3 cellular contexts compared by ENCODE assay signal in genomic region chr9:124116683-124117363, GRCh38.
TF ChIP-seq lines count a peak whose summit lies in the region.

No MANE protein-coding gene starts in this region.

TF ChIP-seq in SK-N-SH treated with all-trans-retinoic acid at 6 μM for 48 hours, 23 proteins besides CTCF, POLR2A, EP300 and RAD21 (continued from another document):
- TF ChIP-seq TOX (CRISPR knock-in tag; IDR thresholded peaks at IDR 0.05; ENCODE audit: borderline replicate concordance): no peak
- TF ChIP-seq ZNF8 (CRISPR knock-in tag; IDR thresholded peaks at IDR 0.05): peak; percentile 98
- no peak for TF ChIP-seq PPARA (CRISPR knock-in tag; IDR thresholded peaks at IDR 0.05; ENCODE audit: borderline replicate concordance)
- TF ChIP-seq CREB5 (CRISPR knock-in tag; IDR thresholded peaks at IDR 0.05; ENCODE audit: low read depth): no peak
TF ChIP-seq in SK-N-SH treated with all-trans-retinoic acid at 6 μM for 48 hours: peak in this region for 1.

TF ChIP-seq in HEK293, 187 proteins besides CTCF, POLR2A, EP300 and RAD21 (continued from another document):
- no peak for TF ChIP-seq ZNF580 (tag by site-specific recombination; IDR thresholded peaks at IDR 0.05)
TF ChIP-seq in HEK293: peak in this region for 1.

TF ChIP-seq in K562, 482 proteins besides CTCF, POLR2A, EP300 and RAD21 (continued from another document):
- TF ChIP-seq TFE3 (CRISPR knock-in tag; IDR thresholded peaks at IDR 0.05) (peak; percentile 81), CREBBP (IDR thresholded peaks at IDR 0.05; ENCODE audit: low read depth, low read length) (no peak), BCOR (IDR thresholded peaks at IDR 0.05) (0 out of 2 replicates have a peak, but pooled peaks have one; percentile 19), ZNF75A (CRISPR knock-in tag; IDR thresholded peaks at IDR 0.05) (no peak), FOXJ3 (CRISPR knock-in tag; IDR thresholded peaks at IDR 0.05) (no peak), RBM25 (IDR thresholded peaks at IDR 0.05; ENCODE audit: low read depth, low read length, severe bottlenecking) (peak; percentile 73), ZNF146 (CRISPR knock-in tag; IDR thresholded peaks at IDR 0.05; ENCODE audit: unreplicated experiment) (peak; percentile 92), ETV5 (CRISPR knock-in tag; IDR thresholded peaks at IDR 0.05; ENCODE audit: low read depth) (no peak), TOE1 (IDR thresholded peaks at IDR 0.05; ENCODE audit: borderline replicate concordance) (peak; percentile 42; the same call in 1 of the 2 replicates), TOE1 (CRISPR knock-in tag; IDR thresholded peaks at IDR 0.05; ENCODE audit: borderline replicate concordance, low read depth) (no peak), CBX3 (IDR thresholded peaks at IDR 0.05; ENCODE audit: borderline replicate concordance in 1 of 2, low read length in 2 of 2) (peak in 1 of 2 experiments; percentile 36; a peak in 1 of 3 replicates)
TF ChIP-seq in K562: peak in this region for 7.
